ENCODE assay signal across 20 cellular contexts in the genomic region with DNA sequence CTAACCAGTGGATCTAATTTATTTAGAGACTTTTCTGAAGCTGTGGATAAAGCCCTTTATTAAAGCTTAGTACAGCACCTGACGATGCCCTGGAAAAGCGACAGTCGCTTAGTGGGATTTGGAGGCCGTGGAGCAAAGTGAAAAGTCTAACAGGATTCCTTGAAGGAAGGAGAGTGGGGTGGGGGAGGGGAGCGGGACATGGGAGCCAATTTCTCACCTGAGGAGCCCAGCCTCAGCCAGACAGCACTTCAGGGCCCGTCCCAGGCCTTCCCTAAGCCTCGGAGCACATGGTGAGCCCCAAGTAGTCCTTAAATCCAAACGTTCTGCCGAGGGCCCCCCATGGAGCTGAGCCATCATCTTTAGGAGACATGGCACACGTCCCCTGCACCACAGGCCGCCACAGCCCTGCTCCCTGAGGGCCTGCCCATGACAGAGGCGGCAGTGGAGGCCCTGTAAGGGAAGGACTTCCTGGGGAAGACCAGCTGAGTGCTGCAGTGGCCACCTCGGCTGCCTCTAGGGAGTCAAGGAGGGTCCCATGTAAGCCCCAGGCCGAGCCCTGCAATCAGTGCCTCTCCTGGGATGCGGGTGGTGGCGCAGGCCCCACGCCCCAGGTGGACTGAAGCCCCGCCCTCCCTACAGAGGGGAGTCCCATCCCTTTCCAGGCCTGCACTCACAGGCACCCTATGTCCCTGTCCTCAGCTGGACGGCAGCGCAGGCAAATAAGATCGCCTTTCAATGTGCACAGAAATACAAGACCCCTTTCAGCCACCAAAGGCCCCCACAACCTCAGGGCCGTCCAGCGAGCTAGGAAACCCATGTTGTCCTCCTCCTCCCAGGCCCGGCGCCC.
DNase-seq lines count a peak whose midpoint lies in the region; ATAC-seq and TF ChIP-seq lines count a peak whose summit lies in the region.
"Had no signal": no experiment of that assay in that cellular context is flagged by ENCODE, and none has a peak within 500 bp of the region (broad histone marks: within the 10 kb centered on the region; RNA-seq: fewer than 3 reads in every experiment).

No MANE protein-coding gene starts in this region.

- peaks cover 15% of the 10 kb centered on the region for H3K4me1 Mint-ChIP-seq in activated T-cell treated with anti-CD3 and anti-CD28 coated beads, Interleukin-2, amount 50 U/mL, for 72 hours (ENCODE audit: low read depth)

- H3K79me1 ChIP-seq in neuronal stem cell (ENCODE audit: low read depth, low read length) = peaks cover 11% of the 10 kb centered on the region

- no peak overlapping the region for H2BK12ac ChIP-seq in neuronal stem cell (ENCODE audit: low read length)

- peaks cover 0 to 2% of the 10 kb centered on the region in 2 donors for H3K36me3 Mint-ChIP-seq in activated T-cell treated with anti-CD3 and anti-CD28 coated beads, Interleukin-2, amount 50 U/mL, for 72 hours (ENCODE audit: insufficient read depth in 2 of 2)

- H3K27me3 Mint-ChIP-seq in activated T-cell treated with anti-CD3 and anti-CD28 coated beads, Interleukin-2, amount 50 U/mL, for 72 hours (ENCODE audit: low read depth) = no peaks in the 10 kb centered on the region
- H3K27me3 Mint-ChIP-seq: activated CD4-positive, alpha-beta T cell treated with anti-CD3 and anti-CD28 coated beads, Interleukin-2, amount 10 ng/mL, durations not matched to agents 7 days and 5 days; CD4-positive, alpha-beta T cell; progenitor cell of endocrine pancreas had no signal

- no peak overlapping the region for H3K4me3 ChIP-seq in right atrium auricular region
- H3K4me3 ChIP-seq in neuronal stem cell (ENCODE audit: low read length in 2 of 2) = no peak overlapping the region
- no peak overlapping the region for H3K4me3 ChIP-seq in upper lobe of right lung
- H3K4me3 ChIP-seq: skin epidermis had no signal

- peak overlapping the region; percentile 26 for H2BK5ac ChIP-seq in neuronal stem cell (ENCODE audit: low read length)

- H3K27ac Mint-ChIP-seq in activated T-cell treated with anti-CD3 and anti-CD28 coated beads, Interleukin-2, amount 50 U/mL, for 72 hours = no peak overlapping the region
- H3K27ac Mint-ChIP-seq: activated CD4-positive, alpha-beta T cell treated with anti-CD3 and anti-CD28 coated beads, Interleukin-2, amount 10 ng/mL, durations not matched to agents 7 days and 5 days; CD4-positive, alpha-beta T cell; HFFc6; progenitor cell of endocrine pancreas had no signal

- peak; percentile 34 for DNase-seq in Right ventricle myocardium superior
- DNase-seq in right atrium auricular region (ENCODE audit: low spot score) = no peak
- DNase-seq in left cardiac atrium = peak; percentile 9
- no peak for DNase-seq in neuronal stem cell (ENCODE audit: low spot score)
- peak; percentile 54 for DNase-seq in upper lobe of right lung
- no peak for DNase-seq in activated T-cell treated with anti-CD3 and anti-CD28 coated beads, Interleukin-2, amount 50 U/mL, for 72 hours
- no peak for DNase-seq in glomerular visceral epithelial cell (ENCODE audit: extremely low spot score)
- DNase-seq in activated gamma-delta T cell treated with Interleukin-2 at 50 U/mL for 16 hours = no peak
- DNase-seq: activated CD4-positive, alpha-beta T cell treated with anti-CD3 and anti-CD28 coated beads, Interleukin-2, amount 10 ng/mL, durations not matched to agents 7 days and 5 days; DMS 273 treated with DMSO at 0.1 percent for 48 hours; HFFc6; NCI-H2081; NCI-H345; NCI-H748 treated with DMSO at 0.1 percent for 48 hours; RPMI8226; stimulated activated CD4-positive, alpha-beta T cell treated with anti-CD3 and anti-CD28 coated beads, Interleukin-2, amount 100 ng/mL, for 24 hours had no signal

- H3K18ac ChIP-seq in neuronal stem cell (ENCODE audit: low read length) = peak overlapping the region; percentile 52

- H4K91ac ChIP-seq in neuronal stem cell (ENCODE audit: low read depth, low read length, poor library complexity) = no peak overlapping the region

- TF ChIP-seq CTCF in right atrium auricular region (IDR thresholded peaks at IDR 0.05) = no peak
- TF ChIP-seq CTCF in upper lobe of right lung (IDR thresholded peaks at IDR 0.05) = no peak

- H3K4me2 ChIP-seq in neuronal stem cell (ENCODE audit: insufficient read depth, low read length, poor library complexity, severe bottlenecking) = no peak overlapping the region

- no peak overlapping the region for H2AFZ ChIP-seq in neuronal stem cell (ENCODE audit: low read length)

- ATAC-seq in Right ventricle myocardium superior (ENCODE audit: poor library complexity) = no peak
- no peak for ATAC-seq in left cardiac atrium
- ATAC-seq in upper lobe of right lung = no peak
- ATAC-seq in activated T-cell treated with anti-CD3 and anti-CD28 coated beads, Interleukin-2, amount 50 U/mL, for 72 hours (replicated peaks in 1 of 2) = no peak

- no peak overlapping the region for H3K23ac ChIP-seq in neuronal stem cell (ENCODE audit: low read depth, low read length, poor library complexity)

- H3K9me3 ChIP-seq in right atrium auricular region (no peaks in the 10 kb centered on the region), neuronal stem cell (replicated peaks in 1 of 2; ENCODE audit: control insufficient read depth in 2 of 2, insufficient read depth in 1 of 2, low read depth in 1 of 2, low read length in 2 of 2) (peaks cover 14 to 20% of the 10 kb centered on the region in 2 donors), upper lobe of right lung (no peaks in the 10 kb centered on the region)

- H3K36me3 ChIP-seq in right atrium auricular region (peaks cover 5% of the 10 kb centered on the region), neuronal stem cell (replicated peaks in 1 of 2; ENCODE audit: control insufficient read depth in 2 of 2, insufficient read depth in 2 of 2, low read length in 2 of 2) (peaks cover 7 to 11% of the 10 kb centered on the region in 2 donors), upper lobe of right lung (no peaks in the 10 kb centered on the region)

- no peaks in the 10 kb centered on the region for H3K4me1 ChIP-seq in right atrium auricular region
- peaks cover 0 to 11% of the 10 kb centered on the region in 2 donors for H3K4me1 ChIP-seq in neuronal stem cell (ENCODE audit: control insufficient read depth in 2 of 2, insufficient read depth in 1 of 2, low read depth in 1 of 2, low read length in 2 of 2)
- H3K4me1 ChIP-seq in upper lobe of right lung = no peaks in the 10 kb centered on the region

- intact Hi-C loops in Right ventricle myocardium superior (cut with DNase I) (no loop called here), left cardiac atrium (cut with DNase I) (no loop called here), upper lobe of right lung (cut with DNase I) (no loop called here)

- no peak overlapping the region for H3K4me3 Mint-ChIP-seq in activated T-cell treated with anti-CD3 and anti-CD28 coated beads, Interleukin-2, amount 50 U/mL, for 72 hours
- H3K4me3 Mint-ChIP-seq: activated CD4-positive, alpha-beta T cell treated with anti-CD3 and anti-CD28 coated beads, Interleukin-2, amount 10 ng/mL, durations not matched to agents 7 days and 5 days; brain; CD4-positive, alpha-beta T cell; HFFc6 had no signal

- no peak overlapping the region for H2BK120ac ChIP-seq in neuronal stem cell (ENCODE audit: low read depth, low read length)

- no peak overlapping the region for H3K4ac ChIP-seq in neuronal stem cell (ENCODE audit: low read length)

- H2AK5ac ChIP-seq in neuronal stem cell (ENCODE audit: low read depth, low read length) = no peak overlapping the region

- no peak overlapping the region for H2BK15ac ChIP-seq in neuronal stem cell (ENCODE audit: low read length)

- H3K27ac ChIP-seq in right atrium auricular region = no peak overlapping the region
- H3K27ac ChIP-seq in neuronal stem cell (replicated peaks; ENCODE audit: low read length) = no peak overlapping the region
- H3K27ac ChIP-seq in upper lobe of right lung = no peak overlapping the region
- H3K27ac ChIP-seq: skin epidermis had no signal

- H3K9me3 Mint-ChIP-seq in activated T-cell treated with anti-CD3 and anti-CD28 coated beads, Interleukin-2, amount 50 U/mL, for 72 hours = no peaks in the 10 kb centered on the region
- H3K9me3 Mint-ChIP-seq: CD4-positive, alpha-beta T cell had no signal

- no CpG with 5 or more reads among the region's 25 CpGs for WGBS in neuronal stem cell (ENCODE audit: extremely low coverage in 2 of 2, insufficient read length in 2 of 2, insufficient replicate concordance in 1 of 2), 2 donors

- no peak overlapping the region for H4K8ac ChIP-seq in neuronal stem cell (ENCODE audit: low read depth, low read length)

- peak overlapping the region; percentile 97 for H3K14ac ChIP-seq in neuronal stem cell (ENCODE audit: low read length)

- no peak overlapping the region for H3K9ac ChIP-seq in neuronal stem cell (ENCODE audit: low read depth, low read length, poor library complexity)

- H3K27me3 ChIP-seq in right atrium auricular region (no peaks in the 10 kb centered on the region), neuronal stem cell (ENCODE audit: control insufficient read depth in 3 of 3, insufficient read depth in 3 of 3, low read depth in 1 of 3, low read length in 3 of 3) (peaks cover 0 to 2% (median 0%) of the 10 kb centered on the region in 3 experiments), upper lobe of right lung (no peaks in the 10 kb centered on the region)

Comparison
In these comparisons a context has a peak if more than half of its experiments do, and no peak if none do; other contexts are left out.
1. DNase-seq: peak in Right ventricle myocardium superior (single experiment), left cardiac atrium (single experiment) and upper lobe of right lung (single experiment); none in right atrium auricular region (single experiment), neuronal stem cell (single experiment), activated T-cell treated with anti-CD3 and anti-CD28 coated beads, Interleukin-2, amount 50 U/mL, for 72 hours (0 of 2), glomerular visceral epithelial cell (single experiment) and activated gamma-delta T cell treated with Interleukin-2 at 50 U/mL for 16 hours (single experiment).